Comparison of ENCODE assay signal across 13 cellular contexts in the genomic region with DNA sequence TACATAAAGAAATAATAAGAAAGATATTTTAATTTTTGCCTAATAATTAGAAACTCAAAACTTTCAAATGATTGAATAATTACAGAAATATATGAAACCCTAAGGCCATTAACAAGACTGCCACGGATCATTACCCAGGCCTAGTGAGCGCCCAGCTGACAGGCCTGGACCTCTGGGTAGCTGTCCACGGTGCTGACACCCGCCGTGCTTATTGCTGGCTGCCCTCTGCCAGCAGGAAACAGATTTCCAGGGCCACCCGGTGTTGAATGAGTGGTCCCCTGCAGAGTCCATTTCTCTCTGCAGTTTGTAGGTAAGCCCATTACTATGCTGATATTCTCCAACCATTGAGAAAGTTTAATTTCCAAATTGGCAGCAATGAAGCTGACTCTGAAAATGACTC.
DNase-seq lines count a peak whose midpoint lies in the region; ATAC-seq, FAIRE-seq and TF ChIP-seq lines count a peak whose summit lies in the region.
"Had no signal": no experiment of that assay in that cellular context is flagged by ENCODE, and none has a peak within 500 bp of the region (broad histone marks: within the 10 kb centered on the region; RNA-seq: fewer than 3 reads in every experiment).

No MANE protein-coding gene starts in this region.

- H4K5ac ChIP-seq in H1 (ENCODE audit: insufficient read length, low read depth, low read length): no peak overlapping the region

- ATAC-seq in activated CD4-positive, alpha-beta T cell treated with anti-CD3 and anti-CD28 coated beads for 36 hours: no peak
- no peak for ATAC-seq in gastroesophageal sphincter
- ATAC-seq: Panc1 had no signal

- H4K91ac ChIP-seq in H1 (replicated peaks; ENCODE audit: insufficient read length, low read length): no peak overlapping the region

- H3K4me2 ChIP-seq in MM.1S (ENCODE audit: low read depth, low read length) (no peak overlapping the region), H1 (ENCODE audit: insufficient read depth in 1 of 2, low read depth in 2 of 2, low read length in 2 of 2) (no peak overlapping the region), neural progenitor cell (no peak overlapping the region)

- H2AFZ ChIP-seq in MM.1S (ENCODE audit: low read length) (no peak overlapping the region), H1 (ENCODE audit: low read length) (no peak overlapping the region), neural progenitor cell (replicated peaks) (no peak overlapping the region)

- no peaks in the 10 kb centered on the region for H3K36me3 ChIP-seq in MM.1S (replicated peaks; ENCODE audit: insufficient read depth, low read length)
- H3K36me3 ChIP-seq in H1 (ENCODE audit: control insufficient read depth in 2 of 4, insufficient read depth in 4 of 4, low read length in 3 of 4): no peaks in the 10 kb centered on the region
- no peaks in the 10 kb centered on the region for H3K36me3 ChIP-seq in neural progenitor cell
- no peaks in the 10 kb centered on the region for H3K36me3 ChIP-seq in gastroesophageal sphincter
- H3K36me3 ChIP-seq: thoracic aorta had no signal

- TF ChIP-seq CTCF in MM.1S (IDR thresholded peaks at IDR 0.05; ENCODE audit: low read length) (no peak), H1 (IDR thresholded peaks at IDR 0.05; ENCODE audit: control extremely low read depth in 1 of 3, insufficient read depth in 1 of 3, low read depth in 1 of 3, low read length in 3 of 3) (no peak), neural progenitor cell (IDR thresholded peaks at IDR 0.05) (no peak), gastroesophageal sphincter (IDR thresholded peaks at IDR 0.05) (no peak), type B pancreatic cell (conservative IDR thresholded peaks at IDR 0.05) (no peak)

- no peak overlapping the region for H2BK12ac ChIP-seq in H1 (ENCODE audit: low read depth, low read length)

- peak in 1 of 2 experiments; percentile 3; a peak in 1 of 4 replicates for TF ChIP-seq RAD21 in H1 (IDR thresholded peaks at IDR 0.05 in 1 of 2, conservative IDR thresholded peaks at IDR 0.05 in 1 of 2; ENCODE audit: low read depth in 2 of 2, low read length in 2 of 2)

- H3K9ac ChIP-seq in MM.1S (ENCODE audit: low read length) (no peak overlapping the region), H1 (replicated peaks in 1 of 4; ENCODE audit: extremely low read depth in 1 of 4, low read depth in 3 of 4, low read length in 3 of 4) (no peak overlapping the region), neural progenitor cell (no peak overlapping the region)

- H4K8ac ChIP-seq in H1 (ENCODE audit: extremely low read depth, insufficient read depth, low read length): no peak overlapping the region

- no peak for FAIRE-seq in H1 (lab: Jason Lieb, UNC)

- no peaks in the 10 kb centered on the region for H3K9me3 ChIP-seq in MM.1S (replicated peaks; ENCODE audit: insufficient read depth, low read length)
- H3K9me3 ChIP-seq in H1 (ENCODE audit: insufficient read depth in 2 of 2, low read depth in 1 of 2, low read length in 1 of 2): no peaks in the 10 kb centered on the region
- H3K9me3 ChIP-seq in neural progenitor cell (ENCODE audit: low read depth): no peaks in the 10 kb centered on the region
- peaks cover 0 to 6% (median 0%) of the 10 kb centered on the region in 3 donors for H3K9me3 ChIP-seq in gastroesophageal sphincter
- H3K9me3 ChIP-seq: thoracic aorta had no signal

- no peaks in the 10 kb centered on the region for H3K36me3 Mint-ChIP-seq in activated CD4-positive, alpha-beta T cell treated with anti-CD3 and anti-CD28 coated beads for 36 hours (ENCODE audit: low read depth)
- H3K36me3 Mint-ChIP-seq in neural progenitor cell (no peaks in the 10 kb centered on the region), type B pancreatic cell (no peaks in the 10 kb centered on the region)

- H3K4ac ChIP-seq in H1 (replicated peaks; ENCODE audit: insufficient read length, low read depth, low read length): no peak overlapping the region

- no peak overlapping the region for H2AK5ac ChIP-seq in H1 (ENCODE audit: low read depth, low read length)

- H3K4me1 Mint-ChIP-seq in activated CD4-positive, alpha-beta T cell treated with anti-CD3 and anti-CD28 coated beads for 36 hours: no peaks in the 10 kb centered on the region
- H3K4me1 Mint-ChIP-seq in neural progenitor cell (no peaks in the 10 kb centered on the region), type B pancreatic cell (ENCODE audit: unreplicated experiment) (no peaks in the 10 kb centered on the region)

- no peak overlapping the region for H3K14ac ChIP-seq in H1 (ENCODE audit: insufficient read length)

- H3K9me2 ChIP-seq in MM.1S (replicated peaks; ENCODE audit: insufficient read depth, low read length): no peaks in the 10 kb centered on the region

- no peak overlapping the region for H2BK120ac ChIP-seq in H1 (replicated peaks; ENCODE audit: low read depth, low read length)

- peaks cover 6% of the 10 kb centered on the region for H3K27me3 Mint-ChIP-seq in activated CD4-positive, alpha-beta T cell treated with anti-CD3 and anti-CD28 coated beads for 36 hours
- H3K27me3 Mint-ChIP-seq in neural progenitor cell (ENCODE audit: insufficient read depth, low read depth): peaks cover 8% of the 10 kb centered on the region
- H3K27me3 Mint-ChIP-seq in type B pancreatic cell: peaks cover 27% of the 10 kb centered on the region

- peaks cover 2% of the 10 kb centered on the region; the same call in 1 of the 2 replicates for H3K23me2 ChIP-seq in H1 (ENCODE audit: low read depth, low read length)

- H3F3A ChIP-seq in MM.1S (ENCODE audit: insufficient read depth, low read length): no peaks in the 10 kb centered on the region
- H3F3A ChIP-seq in neural progenitor cell (ENCODE audit: low read depth): no peaks in the 10 kb centered on the region

- H3K18ac ChIP-seq in H1 (ENCODE audit: extremely low read depth, low read length): no peak overlapping the region

- H2BK15ac ChIP-seq in H1 (ENCODE audit: low read length): no peak overlapping the region

- H3K27ac ChIP-seq in MM.1S (ENCODE audit: low read length): no peak overlapping the region
- H3K27ac ChIP-seq in H1 (ENCODE audit: low read depth, low read length): no peak overlapping the region
- no peak overlapping the region for H3K27ac ChIP-seq in neural progenitor cell
- no peak overlapping the region for H3K27ac ChIP-seq in gastroesophageal sphincter
- H3K27ac ChIP-seq: thoracic aorta had no signal

- H2BK5ac ChIP-seq in H1 (ENCODE audit: low read depth, low read length): no peak overlapping the region

- H3K27me3 ChIP-seq in MM.1S (replicated peaks; ENCODE audit: insufficient read depth, low read length): peaks cover 10% of the 10 kb centered on the region; the same call in 1 of the 2 replicates
- no peaks in the 10 kb centered on the region for H3K27me3 ChIP-seq in H1 (replicated peaks in 1 of 4; ENCODE audit: control insufficient read depth in 3 of 4, extremely low read depth in 1 of 4, insufficient read depth in 3 of 4, low read length in 3 of 4)
- peaks cover 28% of the 10 kb centered on the region for H3K27me3 ChIP-seq in neural progenitor cell
- H3K27me3 ChIP-seq in gastroesophageal sphincter: peaks cover 6% of the 10 kb centered on the region

- H3K79me2 ChIP-seq in MM.1S (ENCODE audit: low read length) (no peaks in the 10 kb centered on the region), H1 (ENCODE audit: control insufficient read depth in 1 of 2, insufficient read depth in 2 of 2, low read length in 2 of 2) (no peaks in the 10 kb centered on the region), neural progenitor cell (ENCODE audit: low read depth) (no peaks in the 10 kb centered on the region)

- 0 out of 2 replicates have a peak, but pooled peaks cover 3% of the 10 kb centered on the region for H4K20me1 ChIP-seq in MM.1S (ENCODE audit: insufficient read depth, low read length)
- no peaks in the 10 kb centered on the region for H4K20me1 ChIP-seq in H1 (replicated peaks in 1 of 2; ENCODE audit: control insufficient read depth in 1 of 2, insufficient read depth in 2 of 2, low read length in 2 of 2)
- no peaks in the 10 kb centered on the region for H4K20me1 ChIP-seq in neural progenitor cell (ENCODE audit: low read depth)

- TF ChIP-seq EP300 in H1 (IDR thresholded peaks at IDR 0.05; ENCODE audit: borderline replicate concordance in 1 of 2, low read depth in 2 of 2, low read length in 2 of 2): no peak
- TF ChIP-seq EP300 in gastroesophageal sphincter (IDR thresholded peaks at IDR 0.05): no peak

- POLR2A ChIA-PET in activated CD4-positive, alpha-beta T cell treated with anti-CD3 and anti-CD28 coated beads for 36 hours (lab: Charles Lee): no interaction called here
- POLR2A ChIA-PET in H1 (lab: Charles Lee; ENCODE audit: partially characterized antibody): no interaction called here

- peak; percentile 46 for DNase-seq in activated CD4-positive, alpha-beta T cell treated with anti-CD3 and anti-CD28 coated beads for 36 hours
- no peak for DNase-seq in activated CD4-positive, alpha-beta T cell treated with anti-CD3 and anti-CD28 coated beads, Interleukin-2, amount 50 U/mL, for 4 hours
- peak; percentile 19 for DNase-seq in MM.1S
- peak in 1 of 2 experiments; percentile 78 for DNase-seq in H1 (ENCODE audit: low read depth in 1 of 2, low spot score in 2 of 2)
- peak; percentile 78 for DNase-seq in neural progenitor cell (ENCODE audit: low spot score)
- DNase-seq in NCI-H1436 (lab: John Stamatoyannopoulos, UW): no peak
- DNase-seq in type B pancreatic cell (ENCODE audit: extremely low spot score, unreplicated experiment): no peak
- DNase-seq: activated T-cell treated with anti-CD3 and anti-CD28 coated beads, Interleukin-2, amount 50 U/mL, for 48 hours; effector memory CD4-positive, alpha-beta T cell; KG1 had no signal

- intact Hi-C loops in activated CD4-positive, alpha-beta T cell treated with anti-CD3 and anti-CD28 coated beads for 36 hours (cut with DNase I, micrococcal nuclease): no loop called here

- no peaks in the 10 kb centered on the region for H3K79me1 ChIP-seq in H1 (ENCODE audit: low read depth, low read length)

- no peaks in the 10 kb centered on the region for H3K9me3 Mint-ChIP-seq in activated CD4-positive, alpha-beta T cell treated with anti-CD3 and anti-CD28 coated beads for 36 hours (ENCODE audit: low read depth)
- H3K9me3 Mint-ChIP-seq in neural progenitor cell: no peaks in the 10 kb centered on the region
- no peaks in the 10 kb centered on the region for H3K9me3 Mint-ChIP-seq in type B pancreatic cell

- no peak overlapping the region for H3K4me3 ChIP-seq in MM.1S (ENCODE audit: low read length)
- no peak overlapping the region for H3K4me3 ChIP-seq in H1 (ENCODE audit: extremely low read depth in 1 of 4, insufficient read depth in 2 of 4, low read depth in 3 of 4, low read length in 4 of 4)
- H3K4me3 ChIP-seq in neural progenitor cell: no peak overlapping the region
- H3K4me3 ChIP-seq in gastroesophageal sphincter: no peak overlapping the region
- H3K4me3 ChIP-seq: thoracic aorta had no signal

- CTCF ChIA-PET in activated CD4-positive, alpha-beta T cell treated with anti-CD3 and anti-CD28 coated beads for 36 hours (lab: Charles Lee): interaction anchor here (1.0 kb wide), 1 partner anchor 11 kb away, joined by 3 read pairs; no protein-coding TSS in a partner anchor
- CTCF ChIA-PET in H1 (lab: Charles Lee; ENCODE audit: partially characterized antibody): interaction anchor here (0.8 to 1.8 kb wide), 3 partner anchors 38 to 96 kb away, joined by 3 to 4 read pairs (median 3); no protein-coding TSS in a partner anchor

- no peak overlapping the region for H3K23ac ChIP-seq in H1 (ENCODE audit: insufficient read length)

- H3K4me1 ChIP-seq in MM.1S (ENCODE audit: low read length): no peaks in the 10 kb centered on the region
- H3K4me1 ChIP-seq in H1 (replicated peaks in 1 of 4; ENCODE audit: control insufficient read depth in 3 of 4, insufficient read depth in 4 of 4, low read length in 3 of 4): 0 out of 7 replicates have a peak, but pooled peaks cover 0 to 2% (median 0%) of the 10 kb centered on the region in 4 experiments
- no peaks in the 10 kb centered on the region for H3K4me1 ChIP-seq in neural progenitor cell
- no peaks in the 10 kb centered on the region for H3K4me1 ChIP-seq in gastroesophageal sphincter

- no peak overlapping the region for H3K4me3 Mint-ChIP-seq in activated CD4-positive, alpha-beta T cell treated with anti-CD3 and anti-CD28 coated beads for 36 hours
- H3K4me3 Mint-ChIP-seq in neural progenitor cell (no peak overlapping the region), type B pancreatic cell (no peak overlapping the region)

- TF ChIP-seq POLR2A in H1 (IDR thresholded peaks at IDR 0.05; ENCODE audit: control extremely low read depth in 1 of 2, low read depth in 2 of 2, low read length in 2 of 2): no peak
- TF ChIP-seq POLR2A in gastroesophageal sphincter (IDR thresholded peaks at IDR 0.05): no peak

- no peak overlapping the region for H2BK20ac ChIP-seq in H1 (ENCODE audit: low read length)

- WGBS in H1 (ENCODE audit: extremely low coverage in 1 of 2, insufficient coverage in 1 of 2, insufficient read length in 1 of 2, insufficient replicate concordance in 2 of 2, low coverage in 1 of 2, low lambda C conversion rate in 2 of 2, missing lambda C conversion rate in 1 of 2), 2 experiments: 41% methylated on average over 6 of the region's 6 CpGs; no CpG with 5 or more reads in 1 of the 2 experiments
- 4 to 6% methylated on average over 3 to 6 of the region's 6 CpGs for WGBS in gastroesophageal sphincter (ENCODE audit: low coverage in 1 of 2), 2 donors

- H3K56ac ChIP-seq in H1 (replicated peaks; ENCODE audit: insufficient read length, low read depth, low read length): no peak overlapping the region

- no peak overlapping the region for H3K27ac Mint-ChIP-seq in activated CD4-positive, alpha-beta T cell treated with anti-CD3 and anti-CD28 coated beads for 36 hours
- H3K27ac Mint-ChIP-seq in neural progenitor cell (no peak overlapping the region), type B pancreatic cell (no peak overlapping the region)

Comparison
In these comparisons a context has a peak if more than half of its experiments do, and no peak if none do; other contexts are left out.
1. DNase-seq: peak in activated CD4-positive, alpha-beta T cell treated with anti-CD3 and anti-CD28 coated beads for 36 hours (single experiment), MM.1S (single experiment) and neural progenitor cell (single experiment); none in activated CD4-positive, alpha-beta T cell treated with anti-CD3 and anti-CD28 coated beads, Interleukin-2, amount 50 U/mL, for 4 hours (0 of 2), NCI-H1436 (single experiment) and type B pancreatic cell (single experiment).